In genomic region chr13:54972838-54973237, GRCh38 we compare ENCODE assay signal across 36 cellular contexts.
"Had no signal": no experiment of that assay in that cellular context is flagged by ENCODE, and none has a peak within 500 bp of the region (broad histone marks: within the 10 kb centered on the region; RNA-seq: fewer than 3 reads in every experiment).

No MANE protein-coding gene starts in this region.

- H3K27me3 ChIP-seq: MG63 had no signal

- DNase-seq: Karpas-422, Kasumi-1, MG63, MM.1S, MV-4-11, NCI-H1048, NCI-H1092, NCI-H1092 treated with DMSO at 0.1 percent for 48 hours, NCI-H1105, NCI-H1105 treated with DMSO at 0.1 percent for 48 hours, NCI-H1417, NCI-H1417 treated with DMSO at 0.1 percent for 48 hours, NCI-H1436, NCI-H1436 treated with DMSO at 0.1 percent for 48 hours, NCI-H146, NCI-H1694, NCI-H1694 treated with DMSO at 0.1 percent for 48 hours, NCI-H187, NCI-H187 treated with DMSO at 0.1 percent for 48 hours, NCI-H1930, NCI-H2029, NCI-H2029 treated with DMSO at 0.1 percent for 48 hours, NCI-H2081, NCI-H2081 treated with DMSO at 0.1 percent for 48 hours, NCI-H2107, NCI-H2171, NCI-H2171 treated with DMSO at 0.1 percent for 48 hours, NCI-H2227 treated with DMSO at 0.1 percent for 48 hours, NCI-H226, NCI-H345, NCI-H446, NCI-H446 treated with DMSO at 0.1 percent for 48 hours, NCI-H510A, NCI-H510A treated with DMSO at 0.1 percent for 48 hours, NCI-H524, NCI-H524 treated with DMSO at 0.1 percent for 48 hours had no signal

- H3K4me3 ChIP-seq: MG63 had no signal

- H3K36me3 ChIP-seq: MG63 had no signal

- H3K9me3 ChIP-seq: MG63 had no signal
